ENCODE assay signal across 24 cellular contexts in the genomic region with DNA sequence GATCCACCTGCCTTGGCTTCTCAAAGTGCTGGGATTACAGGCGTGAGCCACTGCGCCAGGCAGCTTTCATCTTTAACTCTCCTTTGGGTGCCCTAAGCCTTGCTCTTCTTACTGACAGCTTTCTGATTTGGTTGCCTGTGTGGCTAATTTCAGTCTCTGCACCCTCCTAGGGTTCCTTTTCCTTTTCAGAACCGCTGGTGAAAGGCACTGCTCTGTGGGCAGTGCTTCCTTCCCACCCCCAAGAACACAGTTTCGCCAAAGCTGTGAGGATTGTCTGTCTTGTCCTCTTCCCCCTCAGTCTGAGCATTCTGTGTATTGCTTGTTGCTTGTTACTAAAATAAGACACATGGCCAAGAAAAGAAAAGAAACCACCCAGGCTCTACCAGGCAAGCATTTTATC.
"Had no signal": no experiment of that assay in that cellular context is flagged by ENCODE, and none has a peak within 500 bp of the region (broad histone marks: within the 10 kb centered on the region; RNA-seq: fewer than 3 reads in every experiment).

No MANE protein-coding gene starts in this region.

- FAIRE-seq: colon, endothelial cell of umbilical vein, frontal cortex, islet of Langerhans, keratinocyte had no signal

- H3K4me1 ChIP-seq: esophagus muscularis mucosa, foreskin keratinocyte, gastroesophageal sphincter, heart right ventricle, left lung, lower lobe of right lung had no signal

- DNase-seq: dermis blood vessel endothelial cell; dorsolateral prefrontal cortex; effector CD4-positive, alpha-beta T cell; effector memory CD4-positive, alpha-beta T cell; foreskin keratinocyte; glutamatergic neuron; head of caudate nucleus; heart right ventricle; hippocampal formation; left cardiac atrium; left lung; left ventricle myocardium superior; lower lobe of right lung; mesendoderm; mucosa of descending colon; naive B cell had no signal

- H3K36me3 ChIP-seq: esophagus muscularis mucosa, gastroesophageal sphincter, heart right ventricle, left lung, lower lobe of right lung had no signal

- H3K27ac ChIP-seq: coronary artery, dorsolateral prefrontal cortex, esophagus muscularis mucosa, foreskin keratinocyte, gastroesophageal sphincter, heart right ventricle, left lung, lower lobe of right lung had no signal

- H3K27me3 ChIP-seq: foreskin keratinocyte, gastroesophageal sphincter, left lung had no signal

- H3K9me3 ChIP-seq: esophagus muscularis mucosa, gastroesophageal sphincter, heart right ventricle, left lung, lower lobe of right lung, mucosa of descending colon had no signal

- H3K4me3 ChIP-seq: coronary artery, dorsolateral prefrontal cortex, esophagus muscularis mucosa, gastroesophageal sphincter, heart right ventricle, left lung, lower lobe of right lung, mucosa of descending colon had no signal
